2 cellular contexts compared by ENCODE assay signal in the genomic region with DNA sequence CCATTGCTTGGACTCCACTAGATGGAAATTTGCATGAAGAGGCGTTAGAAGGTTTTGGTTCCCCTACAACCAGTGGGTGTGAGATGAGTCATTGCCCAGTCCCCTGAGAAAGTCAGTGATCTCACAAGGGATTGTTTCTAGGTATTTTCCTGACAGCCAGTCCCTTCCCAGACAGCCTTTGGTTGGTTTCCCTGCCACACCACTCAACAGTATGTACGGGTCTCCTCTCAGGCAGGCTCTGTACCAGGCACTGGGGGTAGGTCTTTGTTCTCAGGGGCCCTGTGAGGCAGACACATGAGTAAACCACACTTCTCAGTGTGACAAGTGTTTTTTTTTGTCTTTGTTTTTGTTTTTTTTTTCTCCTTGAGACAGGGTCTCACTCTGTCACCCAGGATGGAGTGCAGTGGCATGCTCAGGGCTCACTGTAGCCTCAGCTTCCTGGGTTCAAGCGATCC.
TF ChIP-seq lines count a peak whose summit lies in the region.

No MANE protein-coding gene starts in this region.

TF ChIP-seq in GM12891, 5 proteins besides CTCF, POLR2A, EP300 and RAD21:
- TF ChIP-seq PAX5 (IDR thresholded peaks at IDR 0.05; ENCODE audit: insufficient read depth, low read length, severe bottlenecking) (no peak), POLR2AphosphoS5 (IDR thresholded peaks at IDR 0.05; ENCODE audit: low read depth, low read length) (peak; percentile 72), POU2F2 (IDR thresholded peaks at IDR 0.05; ENCODE audit: low read depth, low read length) (peak; percentile 99), TAF1 (IDR thresholded peaks at IDR 0.05; ENCODE audit: low read depth, low read length) (0 out of 2 replicates have a peak, but pooled peaks have one; percentile 31), SPI1 (IDR thresholded peaks at IDR 0.05; ENCODE audit: low read depth, low read length) (peak; percentile 65)

TF ChIP-seq in K562, 482 proteins besides CTCF, POLR2A, EP300 and RAD21 (continues in another document):
- TF ChIP-seq NR0B1 (IDR thresholded peaks at IDR 0.05; ENCODE audit: partially characterized antibody) (no peak), DPF2 (IDR thresholded peaks at IDR 0.05) (0 out of 2 replicates have a peak, but pooled peaks have one; percentile 32), SMARCB1 (IDR thresholded peaks at IDR 0.05; ENCODE audit: insufficient read length, low read depth) (no peak), ZNF324 (CRISPR knock-in tag; IDR thresholded peaks at IDR 0.05) (no peak), RFX7 (CRISPR knock-in tag; IDR thresholded peaks at IDR 0.05) (no peak), FOXK1 (CRISPR knock-in tag; IDR thresholded peaks at IDR 0.05; ENCODE audit: borderline replicate concordance) (no peak), JUN (IDR thresholded peaks at IDR 0.05; ENCODE audit: borderline replicate concordance, low read depth, low read length) (peak; percentile 81), JUN (CRISPR knock-in tag; IDR thresholded peaks at IDR 0.05; ENCODE audit: borderline replicate concordance) (no peak), ZC3H4 (CRISPR knock-in tag; IDR thresholded peaks at IDR 0.05; ENCODE audit: borderline replicate concordance) (no peak), ZNF586 (CRISPR knock-in tag; conservative IDR thresholded peaks at IDR 0.05) (no peak), ZNF764 (CRISPR knock-in tag; IDR thresholded peaks at IDR 0.05; ENCODE audit: low read depth) (no peak), MCM5 (IDR thresholded peaks at IDR 0.05; ENCODE audit: low read depth) (no peak), SUPT5H (IDR thresholded peaks at IDR 0.05) (no peak), HDGF (IDR thresholded peaks at IDR 0.05) (no peak), ZNF57 (CRISPR knock-in tag; IDR thresholded peaks at IDR 0.05) (no peak), CHD7 (IDR thresholded peaks at IDR 0.05; ENCODE audit: low read depth, low read length) (no peak), PHB (CRISPR knock-in tag; IDR thresholded peaks at IDR 0.05) (no peak), ZBTB1 (CRISPR knock-in tag; IDR thresholded peaks at IDR 0.05; ENCODE audit: borderline replicate concordance, low read depth) (no peak), TSC22D4 (tag; IDR thresholded peaks at IDR 0.05) (no peak), POLR3A (IDR thresholded peaks at IDR 0.05; ENCODE audit: borderline replicate concordance, extremely low read depth, insufficient read depth, insufficient read length) (no peak), POLR2AphosphoS5 (IDR thresholded peaks at IDR 0.05; ENCODE audit: control insufficient read depth, insufficient read depth, low read depth, low read length) (no peak), FOSL1 (tag; conservative IDR thresholded peaks at IDR 0.05) (peak; percentile 66), EGR1 (conservative IDR thresholded peaks at IDR 0.05) (peak; percentile 75), ZNF407 (IDR thresholded peaks at IDR 0.05; ENCODE audit: low read depth) (no peak), ATF3 (IDR thresholded peaks at IDR 0.05) (peak; percentile 72), ATF3 (CRISPR knock-in tag; conservative IDR thresholded peaks at IDR 0.05) (no peak), RAD51 (IDR thresholded peaks at IDR 0.05; ENCODE audit: borderline replicate concordance, low read depth) (no peak), ZNF263 (CRISPR knock-in tag; IDR thresholded peaks at IDR 0.05; ENCODE audit: borderline replicate concordance) (no peak), C11orf30 (IDR thresholded peaks at IDR 0.05; ENCODE audit: low read depth) (no peak), ARHGAP35 (IDR thresholded peaks at IDR 0.05; ENCODE audit: partially characterized antibody) (no peak), JUND (IDR thresholded peaks at IDR 0.05; ENCODE audit: borderline replicate concordance, low read depth, low read length) (peak; percentile 89), JUND (tag; IDR thresholded peaks at IDR 0.05; ENCODE audit: borderline replicate concordance, low read depth, low read length) (peak; percentile 68; the same call in 1 of the 3 replicates)
- TF ChIP-seq, protein P1, sequence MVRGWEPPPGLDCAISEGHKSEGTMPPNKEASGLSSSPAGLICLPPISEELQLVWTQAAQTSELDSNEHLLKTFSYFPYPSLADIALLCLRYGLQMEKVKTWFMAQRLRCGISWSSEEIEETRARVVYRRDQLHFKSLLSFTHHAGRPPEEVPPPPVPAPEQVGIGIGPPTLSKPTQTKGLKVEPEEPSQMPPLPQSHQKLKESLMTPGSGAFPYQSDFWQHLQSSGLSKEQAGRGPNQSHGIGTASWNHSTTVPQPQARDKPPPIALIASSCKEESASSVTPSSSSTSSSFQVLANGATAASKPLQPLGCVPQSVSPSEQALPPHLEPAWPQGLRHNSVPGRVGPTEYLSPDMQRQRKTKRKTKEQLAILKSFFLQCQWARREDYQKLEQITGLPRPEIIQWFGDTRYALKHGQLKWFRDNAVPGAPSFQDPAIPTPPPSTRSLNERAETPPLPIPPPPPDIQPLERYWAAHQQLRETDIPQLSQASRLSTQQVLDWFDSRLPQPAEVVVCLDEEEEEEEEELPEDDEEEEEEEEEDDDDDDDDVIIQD (CRISPR knock-in tag; IDR thresholded peaks at IDR 0.05), result no peak
